8 cellular contexts compared by ENCODE assay signal in the genomic region with DNA sequence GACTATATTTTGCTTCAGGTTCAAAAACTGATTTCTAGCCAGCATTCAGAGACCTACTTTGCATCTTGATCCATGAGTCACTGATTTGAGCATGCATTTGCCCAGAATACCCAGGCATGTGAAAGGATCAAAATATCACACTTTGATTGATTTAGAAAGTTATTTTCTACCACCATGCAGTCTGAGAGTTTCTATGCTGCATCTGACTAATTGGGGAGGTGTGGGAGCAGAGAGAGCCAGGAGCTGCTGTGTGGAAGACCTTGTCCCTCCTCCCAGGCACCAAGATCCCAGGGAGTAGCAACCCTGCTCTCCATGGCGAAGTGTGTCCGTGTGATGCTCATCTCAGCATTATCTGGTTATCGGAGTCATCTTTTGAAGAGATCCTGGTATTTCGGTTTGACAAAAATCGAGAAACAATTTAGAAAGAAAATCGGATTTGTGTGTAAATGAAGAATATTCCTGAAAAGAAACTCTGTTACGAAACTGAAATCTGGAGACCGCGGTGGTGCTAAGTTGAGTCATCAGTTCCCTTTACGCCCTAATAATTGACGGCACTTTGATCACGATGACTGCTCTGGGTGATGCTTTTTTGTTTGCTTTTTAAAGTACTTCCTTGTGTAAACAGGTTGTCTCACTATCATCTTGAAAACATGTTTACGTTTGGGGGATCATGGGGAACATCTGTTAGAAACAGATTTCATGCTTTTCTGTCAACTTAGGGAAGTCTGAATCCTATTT.
DNase-seq lines count a peak whose midpoint lies in the region; ATAC-seq, FAIRE-seq and TF ChIP-seq lines count a peak whose summit lies in the region.

No MANE protein-coding gene starts in this region.

- H3K9ac ChIP-seq in astrocyte (ENCODE audit: low read length), result peak overlapping the region; percentile 7

- no peak overlapping the region for H2AFZ ChIP-seq in astrocyte (ENCODE audit: low read depth, low read length)

- peak; percentile 52 for DNase-seq in GM06990 (ENCODE audit: extremely low read depth, insufficient read length)
- DNase-seq in astrocyte (ENCODE audit: low read depth), result peak; percentile 53
- no peak for DNase-seq in NCI-H2107 treated with DMSO at 0.1 percent for 48 hours (lab: John Stamatoyannopoulos, UW; ENCODE audit: unreplicated experiment)
- DNase-seq in foreskin keratinocyte, result no peak
- DNase-seq in SK-N-DZ (ENCODE audit: low spot score), result no peak
- DNase-seq in uterus, result no peak

- peaks cover 2% of the 10 kb centered on the region for H3K36me3 Mint-ChIP-seq in astrocyte (ENCODE audit: low read depth, unreplicated experiment)

- H3K27ac Mint-ChIP-seq in astrocyte (ENCODE audit: unreplicated experiment), result no peak overlapping the region

- H3K79me2 ChIP-seq in astrocyte (ENCODE audit: insufficient read depth, low read length), result no peaks in the 10 kb centered on the region

- H3K27me3 ChIP-seq in GM06990 (replicated peaks; ENCODE audit: control insufficient read depth, insufficient read depth, low read length) (no peaks in the 10 kb centered on the region), astrocyte (ENCODE audit: insufficient read depth, low read length) (no peaks in the 10 kb centered on the region), foreskin keratinocyte (no peaks in the 10 kb centered on the region), uterus (no peaks in the 10 kb centered on the region)

- FAIRE-seq in astrocyte (lab: Jason Lieb, UNC), result no peak

- peak overlapping the region; percentile 55 for H3K4me2 ChIP-seq in astrocyte (ENCODE audit: low read length)

- H3K27me3 Mint-ChIP-seq in astrocyte (ENCODE audit: low read depth, unreplicated experiment), result no peaks in the 10 kb centered on the region

- H3K4me3 ChIP-seq in GM06990 (replicated peaks; ENCODE audit: low read depth, low read length) (no peak overlapping the region), astrocyte (ENCODE audit: insufficient read depth, low read depth, low read length) (no peak overlapping the region), uterus (no peak overlapping the region)

- TF ChIP-seq CTCF in GM06990 (IDR thresholded peaks at IDR 0.05; ENCODE audit: insufficient read depth, low read length, poor library complexity, severe bottlenecking) (no peak), astrocyte (IDR thresholded peaks at IDR 0.05; ENCODE audit: insufficient read depth, low read depth, low read length) (no peak), foreskin keratinocyte (conservative IDR thresholded peaks at IDR 0.05) (no peak), uterus (IDR thresholded peaks at IDR 0.05) (no peak)

- H3K9me3 Mint-ChIP-seq in astrocyte (ENCODE audit: unreplicated experiment), result peaks cover 4% of the 10 kb centered on the region

- H3K36me3 ChIP-seq in GM06990 (ENCODE audit: control insufficient read depth, insufficient read depth, low read length), result no peaks in the 10 kb centered on the region
- no peaks in the 10 kb centered on the region for H3K36me3 ChIP-seq in astrocyte (ENCODE audit: insufficient read depth, low read length)
- H3K36me3 ChIP-seq in uterus, result no peaks in the 10 kb centered on the region

- intact Hi-C loops in uterus (cut with DNase I; ENCODE audit: low total_unique reads), result no loop called here

- H3K9me3 ChIP-seq in astrocyte (ENCODE audit: insufficient read depth, low read depth, low read length), result no peaks in the 10 kb centered on the region
- no peaks in the 10 kb centered on the region for H3K9me3 ChIP-seq in uterus

- H3K4me1 ChIP-seq in astrocyte (ENCODE audit: insufficient read depth, low read length), result peaks cover 7% of the 10 kb centered on the region
- peaks cover 30% of the 10 kb centered on the region for H3K4me1 ChIP-seq in foreskin keratinocyte
- peaks cover 0 to 4% of the 10 kb centered on the region in 2 donors for H3K4me1 ChIP-seq in uterus

- H3K4me3 Mint-ChIP-seq in astrocyte (ENCODE audit: unreplicated experiment), result no peak overlapping the region

- peak overlapping the region; percentile 47 for H3K27ac ChIP-seq in astrocyte (ENCODE audit: low read depth, low read length)
- H3K27ac ChIP-seq in foreskin keratinocyte, result no peak overlapping the region
- no peak overlapping the region for H3K27ac ChIP-seq in uterus

- ATAC-seq in GM21367 (IDR thresholded peaks at IDR 0.05; ENCODE audit: unreplicated experiment) (peak; percentile 55), HG03521 (IDR thresholded peaks at IDR 0.05; ENCODE audit: unreplicated experiment) (peak; percentile 79), foreskin keratinocyte (no peak)

- H4K20me1 ChIP-seq in astrocyte (ENCODE audit: insufficient read depth, low read length), result no peaks in the 10 kb centered on the region

- no peak for TF ChIP-seq POLR2A in uterus (IDR thresholded peaks at IDR 0.05)

- peaks cover 15% of the 10 kb centered on the region for H3K4me1 Mint-ChIP-seq in astrocyte (ENCODE audit: low read depth, unreplicated experiment)

Comparison
In these comparisons a context has a peak if more than half of its experiments do, and no peak if none do; other contexts are left out.
1. DNase-seq: peak in GM06990 (single experiment) and astrocyte (single experiment); none in NCI-H2107 treated with DMSO at 0.1 percent for 48 hours (single experiment), foreskin keratinocyte (0 of 2), SK-N-DZ (single experiment) and uterus (0 of 2).